Comparison of ENCODE assay signal across 8 cellular contexts in the genomic region with DNA sequence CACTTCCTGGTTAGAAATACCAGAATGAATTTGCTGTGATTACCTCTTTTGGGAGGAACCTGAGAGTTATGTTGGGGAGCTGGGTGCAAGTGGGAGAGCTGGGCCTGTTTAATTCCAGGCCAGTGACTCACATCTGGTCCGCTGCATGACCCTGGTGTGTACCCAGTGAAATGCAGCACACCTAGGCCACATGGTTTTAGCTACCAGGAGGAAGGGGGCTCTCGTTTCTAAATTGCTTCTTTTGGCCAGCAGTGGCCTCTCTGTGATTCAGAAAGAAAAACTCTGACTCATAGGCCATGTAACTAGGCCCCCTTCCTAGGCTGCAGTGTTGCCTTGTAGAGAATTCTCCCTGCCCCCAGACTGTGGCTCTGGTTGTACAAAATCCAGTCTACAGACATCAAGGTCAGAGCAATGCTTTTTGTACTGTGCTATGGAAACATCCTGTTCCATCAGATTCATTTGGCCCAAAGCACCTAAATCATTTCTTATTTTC. TPM values are rescaled to one million over a fixed set of nuclear protein-coding genes. Genes with fewer than 3 reads are reported as not detected.
DNase-seq lines count a peak whose midpoint lies in the region; ATAC-seq and TF ChIP-seq lines count a peak whose summit lies in the region.

No MANE protein-coding gene starts in this region.

- TF ChIP-seq CTCF in AG09309 (IDR thresholded peaks at IDR 0.05; ENCODE audit: control insufficient read depth, insufficient read depth, low read depth, low read length, missing control alignments) (peak; percentile 8), WTC11 (IDR thresholded peaks at IDR 0.05) (no peak), thoracic aorta (IDR thresholded peaks at IDR 0.05) (peak; percentile 22), CD14-positive monocyte (IDR thresholded peaks at IDR 0.05) (no peak)

- POLR2A ChIA-PET in WTC11 (lab: Charles Lee), result no interaction called here

- H3K36me3 Mint-ChIP-seq in WTC11 (peaks cover 5% of the 10 kb centered on the region), CD14-positive monocyte (peaks cover 0 to 4% of the 10 kb centered on the region in 2 donors)

- CTCF ChIA-PET in WTC11 (lab: Charles Lee), result interaction anchor here (0.7 to 5.4 kb wide), 6 partner anchors 14 to 180 kb away, joined by 3 to 58 read pairs (median 4); partner anchors contain the start of gene TSC22D4

- H3K4me3 ChIP-seq in AG09309 (ENCODE audit: control insufficient read depth, low read depth, low read length) (no peak overlapping the region), mucosa of rectum (ENCODE audit: low read length in 2 of 2) (peak overlapping the region in 1 of 2 donors; percentile 14), thoracic aorta (peak overlapping the region; percentile 1)
- H3K4me3 ChIP-seq in effector memory CD4-positive, alpha-beta T cell (ENCODE audit: insufficient read depth, low read depth, low read length, poor library complexity, severe bottlenecking), result peak overlapping the region; percentile 31

- H3K9ac ChIP-seq in mucosa of rectum (ENCODE audit: low read depth in 1 of 2, low read length in 2 of 2), result peak overlapping the region; percentile 36 to 55

- H3K27me3 ChIP-seq in effector memory CD4-positive, alpha-beta T cell (replicated peaks; ENCODE audit: control insufficient read depth, insufficient read depth, low read length, poor library complexity, severe bottlenecking), result no peaks in the 10 kb centered on the region
- H3K27me3 ChIP-seq in mucosa of rectum (ENCODE audit: control insufficient read depth in 2 of 2, insufficient read depth in 2 of 2, low read length in 2 of 2), result no peaks in the 10 kb centered on the region
- H3K27me3 ChIP-seq in thoracic aorta (replicated peaks; ENCODE audit: insufficient read depth), result no peaks in the 10 kb centered on the region

- no peak overlapping the region for H3K4me3 Mint-ChIP-seq in WTC11
- no peak overlapping the region for H3K4me3 Mint-ChIP-seq in CD14-positive monocyte

- H3K36me3 ChIP-seq in effector memory CD4-positive, alpha-beta T cell (ENCODE audit: control insufficient read depth, insufficient read depth, low read length), result no peaks in the 10 kb centered on the region
- H3K36me3 ChIP-seq in mucosa of rectum (ENCODE audit: control insufficient read depth in 2 of 2, insufficient read depth in 2 of 2, low read length in 2 of 2) (peaks cover 12 to 14% of the 10 kb centered on the region in 2 donors), thoracic aorta (peaks cover 4% of the 10 kb centered on the region)

- intact Hi-C loops in CD14-positive monocyte (cut with micrococcal nuclease), result loop anchor here in 1 of 2 donors (5.0 kb wide), 1 partner anchor 33 kb away; no protein-coding TSS in a partner anchor

- H3K9me3 Mint-ChIP-seq in WTC11, result no peaks in the 10 kb centered on the region
- peaks cover 0 to 2% (median 0%) of the 10 kb centered on the region in 7 donors for H3K9me3 Mint-ChIP-seq in CD14-positive monocyte

- peaks cover 65% of the 10 kb centered on the region for H3K4me1 Mint-ChIP-seq in WTC11
- H3K4me1 Mint-ChIP-seq in CD14-positive monocyte, result peaks cover 20% of the 10 kb centered on the region

- H3K27me3 Mint-ChIP-seq in WTC11 (ENCODE audit: low read depth), result peaks cover 10% of the 10 kb centered on the region
- peaks cover 0 to 2% (median 1%) of the 10 kb centered on the region in 3 donors for H3K27me3 Mint-ChIP-seq in CD14-positive monocyte (ENCODE audit: low read depth in 3 of 3)

- ATAC-seq in GM18508 (IDR thresholded peaks at IDR 0.05; ENCODE audit: insufficient read depth, unreplicated experiment) (peak; percentile 34), HG03342 (IDR thresholded peaks at IDR 0.05; ENCODE audit: unreplicated experiment) (peak; percentile 40), WTC11 (peak; percentile 83), thoracic aorta (ENCODE audit: insufficient number of reproducible peaks, low FRiP score, low read depth) (peak; percentile 90)

- peak; percentile 17 for DNase-seq in AG09309 (ENCODE audit: low read depth)
- no peak for DNase-seq in WTC11 (ENCODE audit: low spot score)
- DNase-seq in effector memory CD4-positive, alpha-beta T cell, result peak in 2 of 3 donors; percentile 25 to 52
- peak; percentile 48 for DNase-seq in thoracic aorta (ENCODE audit: low spot score)
- no peak for DNase-seq in CD14-positive monocyte (ENCODE audit: low spot score)

- peak overlapping the region; percentile 81 for H3K27ac Mint-ChIP-seq in WTC11
- H3K27ac Mint-ChIP-seq in CD14-positive monocyte, result no peak overlapping the region

- no peaks in the 10 kb centered on the region for H3K9me3 ChIP-seq in effector memory CD4-positive, alpha-beta T cell (ENCODE audit: control insufficient read depth, low read length)
- no peaks in the 10 kb centered on the region for H3K9me3 ChIP-seq in mucosa of rectum (ENCODE audit: control insufficient read depth in 2 of 2, low read length in 2 of 2)
- no peaks in the 10 kb centered on the region for H3K9me3 ChIP-seq in thoracic aorta

- peaks cover 90% of the 10 kb centered on the region for H3K4me1 ChIP-seq in effector memory CD4-positive, alpha-beta T cell (ENCODE audit: control insufficient read depth, insufficient read depth, low read length, poor library complexity, severe bottlenecking)
- H3K4me1 ChIP-seq in mucosa of rectum (ENCODE audit: control insufficient read depth in 2 of 2, insufficient read depth in 2 of 2, low read length in 2 of 2), result peaks cover 48 to 51% of the 10 kb centered on the region in 2 donors
- peaks cover 41 to 66% of the 10 kb centered on the region in 2 donors for H3K4me1 ChIP-seq in thoracic aorta (ENCODE audit: control insufficient read depth in 1 of 2, low read depth in 2 of 2)

- H3K27ac ChIP-seq in effector memory CD4-positive, alpha-beta T cell (ENCODE audit: insufficient read depth, low read length, poor library complexity, severe bottlenecking), result peak overlapping the region; percentile 73
- H3K27ac ChIP-seq in mucosa of rectum (ENCODE audit: low read depth in 2 of 2, low read length in 2 of 2) (peak overlapping the region; percentile 89 to 97), thoracic aorta (peak overlapping the region; percentile 87 to 97)

TF ChIP-seq in WTC11, 78 proteins besides CTCF, POLR2A, EP300 and RAD21:
- TF ChIP-seq TEAD4 (CRISPR knock-in tag; IDR thresholded peaks at IDR 0.05) (no peak), GABPB1 (CRISPR knock-in tag; IDR thresholded peaks at IDR 0.05) (0 out of 2 replicates have a peak, but pooled peaks have one; percentile 23)

RNA-seq across cellular contexts. Expression of gene AGFG2, which starts 6.7 kb away (rescaled TPM):
- total RNA-seq in WTC11 (2021) (6.4 to 7.4 TPM (median 7.4 TPM) in 3 replicates), thoracic aorta (10 to 100 TPM; 39.4 to 51.6 TPM)
- 1 to 10 TPM; 1.3 to 1.8 TPM for polyA plus RNA-seq in CD14-positive monocyte

RNA-seq across cellular contexts. Expression of gene SAP25, which starts 28.0 kb away (rescaled TPM):
- total RNA-seq in WTC11 (2021) (9.3 to 11.7 TPM (median 9.7 TPM) in 3 replicates), thoracic aorta (1 to 10 TPM in 1 of 2 donors, under 1 TPM in 1; 0.81 to 1.1 TPM)
- polyA plus RNA-seq in CD14-positive monocyte, result not detected

RNA-seq across cellular contexts. Expression of gene LRCH4, which starts 40.2 kb away (rescaled TPM):
- 52.0 to 59.6 TPM (median 56.7 TPM) in 3 replicates for total RNA-seq in WTC11 (2021)
- 100 to 1,000 TPM in 1 of 2 donors, 10 to 100 TPM in 1; 99.8 to 131 TPM for total RNA-seq in thoracic aorta
- polyA plus RNA-seq in CD14-positive monocyte, result 100 to 1,000 TPM; 132 to 134 TPM

RNA-seq across cellular contexts. Expression of gene FBXO24, which starts 40.4 kb away (rescaled TPM):
- 0.70 to 1.3 TPM (median 0.94 TPM) in 3 replicates for total RNA-seq in WTC11 (2021)
- not detected for total RNA-seq in thoracic aorta
- polyA plus RNA-seq in CD14-positive monocyte, result under 1 TPM; 0.42 to 0.69 TPM

RNA-seq across cellular contexts. Expression of gene PCOLCE, which starts 56.5 kb away (rescaled TPM):
- total RNA-seq in WTC11 (2021) (53.5 to 74.8 TPM (median 70.4 TPM) in 3 replicates), thoracic aorta (100 to 1,000 TPM; 130 to 140 TPM)
- under 1 TPM; 0.18 to 0.58 TPM for polyA plus RNA-seq in CD14-positive monocyte

Comparison
In these comparisons a context has a peak if more than half of its experiments do, and no peak if none do; other contexts are left out.
1. DNase-seq: peak in AG09309 (single experiment), effector memory CD4-positive, alpha-beta T cell (2 of 3) and thoracic aorta (single experiment); none in WTC11 (single experiment) and CD14-positive monocyte (single experiment).
2. CTCF ChIP-seq: peak in AG09309 (single experiment) and thoracic aorta (single experiment); none in WTC11 (single experiment) and CD14-positive monocyte (single experiment).
3. ATAC-seq: peak in every context shown above with its lines; median percentile 90 in thoracic aorta; 83 in WTC11; 40 in HG03342; 34 in GM18508.
4. Peak in every context shown above with its lines, with median percentiles within 50 percentile points of each other: H3K27ac ChIP-seq.